1 cellular context compared by ENCODE assay signal in genomic region chr2:219116776-219117646, GRCh38.
TF ChIP-seq lines count a peak whose summit lies in the region.

No MANE protein-coding gene starts in this region.

TF ChIP-seq in HepG2, 621 proteins besides CTCF, POLR2A, EP300 and RAD21 (continued from another document and continues in another):
- TF ChIP-seq ZBED4 (CRISPR knock-in tag; IDR thresholded peaks at IDR 0.05; ENCODE audit: borderline replicate concordance) (no peak), TCF7 (IDR thresholded peaks at IDR 0.05; ENCODE audit: low read depth) (peak; percentile 37; the same call in 1 of the 2 replicates), ZNF660 (CRISPR knock-in tag; IDR thresholded peaks at IDR 0.05; ENCODE audit: borderline replicate concordance, low read depth) (no peak), DPF2 (CRISPR knock-in tag; IDR thresholded peaks at IDR 0.05; ENCODE audit: borderline replicate concordance, low read depth) (peak; percentile 67; the same call in 1 of the 2 replicates), ZNF552 (CRISPR knock-in tag; IDR thresholded peaks at IDR 0.05; ENCODE audit: borderline replicate concordance) (0 out of 2 replicates have a peak, but pooled peaks have one; percentile 19), JUND (CRISPR knock-in tag; IDR thresholded peaks at IDR 0.05) (no peak), ATAD3A (CRISPR knock-in tag; IDR thresholded peaks at IDR 0.05) (no peak), EEA1 (CRISPR knock-in tag; IDR thresholded peaks at IDR 0.05; ENCODE audit: borderline replicate concordance) (no peak), NFATC3 (CRISPR knock-in tag; IDR thresholded peaks at IDR 0.05) (no peak), CBFB (CRISPR knock-in tag; IDR thresholded peaks at IDR 0.05) (no peak), HNF1A (IDR thresholded peaks at IDR 0.05; ENCODE audit: low read depth) (peak; percentile 84), HNF1A (CRISPR knock-in tag; IDR thresholded peaks at IDR 0.05; ENCODE audit: borderline replicate concordance) (peak; percentile 68; the same call in 1 of the 2 replicates), KAT2B (IDR thresholded peaks at IDR 0.05; ENCODE audit: borderline replicate concordance, low read depth, low read length) (no peak), REPIN1 (CRISPR knock-in tag; IDR thresholded peaks at IDR 0.05; ENCODE audit: borderline replicate concordance, low read depth) (no peak), ZNF652 (CRISPR knock-in tag; IDR thresholded peaks at IDR 0.05; ENCODE audit: borderline replicate concordance, low read depth) (peak; percentile 11; the same call in 1 of the 2 replicates), ZNF343 (CRISPR knock-in tag; IDR thresholded peaks at IDR 0.05) (0 out of 2 replicates have a peak, but pooled peaks have one; percentile 49), PCBP2 (optimal IDR thresholded peaks at IDR 0.05; ENCODE audit: low read depth, low read length, poor library complexity, severe bottlenecking) (no peak), ELF3 (CRISPR knock-in tag; IDR thresholded peaks at IDR 0.05) (peak; percentile 74), KDM6A (CRISPR knock-in tag; IDR thresholded peaks at IDR 0.05; ENCODE audit: low read depth) (peak; percentile 55; the same call in 1 of the 2 replicates), ZSCAN25 (CRISPR knock-in tag; IDR thresholded peaks at IDR 0.05) (peak; percentile 49; the same call in 1 of the 2 replicates), ZNF746 (CRISPR knock-in tag; IDR thresholded peaks at IDR 0.05) (peak; percentile 89; the same call in 1 of the 2 replicates), HDAC2 (CRISPR knock-in tag; IDR thresholded peaks at IDR 0.05) (peak; percentile 81), DRAP1 (CRISPR knock-in tag; IDR thresholded peaks at IDR 0.05) (peak; percentile 56; the same call in 1 of the 2 replicates), ZMYM3 (CRISPR knock-in tag; IDR thresholded peaks at IDR 0.05) (peak; percentile 61; the same call in 1 of the 2 replicates), ZNF546 (CRISPR knock-in tag; conservative IDR thresholded peaks at IDR 0.05) (no peak), ZSCAN5A (CRISPR knock-in tag; IDR thresholded peaks at IDR 0.05; ENCODE audit: borderline replicate concordance) (no peak), ZNF282 (IDR thresholded peaks at IDR 0.05; ENCODE audit: partially characterized antibody) (no peak), ZNF646 (CRISPR knock-in tag; IDR thresholded peaks at IDR 0.05) (0 out of 2 replicates have a peak, but pooled peaks have one; percentile 60), SOX6 (IDR thresholded peaks at IDR 0.05) (no peak), SOX6 (CRISPR knock-in tag; IDR thresholded peaks at IDR 0.05) (peak; percentile 90), ZNF274 (CRISPR knock-in tag; IDR thresholded peaks at IDR 0.05) (0 out of 2 replicates have a peak, but pooled peaks have one; percentile 64), SOX5 (CRISPR knock-in tag; IDR thresholded peaks at IDR 0.05; ENCODE audit: borderline replicate concordance) (peak; percentile 87), RERE (CRISPR knock-in tag; IDR thresholded peaks at IDR 0.05; ENCODE audit: low read depth) (peak; percentile 67; the same call in 1 of the 2 replicates), MEIS2 (CRISPR knock-in tag; IDR thresholded peaks at IDR 0.05) (peak; percentile 75; the same call in 1 of the 2 replicates)
